ENCODE assay signal across 1 cellular context in genomic region chr5:173777149-173777548, GRCh38.
TF ChIP-seq lines count a peak whose summit lies in the region.

No MANE protein-coding gene starts in this region.

TF ChIP-seq in liver, 16 proteins besides CTCF, POLR2A, EP300 and RAD21:
- no peak for TF ChIP-seq REST (IDR thresholded peaks at IDR 0.05)
- TF ChIP-seq HNF4A (conservative IDR thresholded peaks at IDR 0.05): peak in 1 of 2 donors; percentile 24
- TF ChIP-seq EGR1 (IDR thresholded peaks at IDR 0.05; ENCODE audit: low read depth in 2 of 2): no peak
- no peak for TF ChIP-seq SP1 (IDR thresholded peaks at IDR 0.05)
- TF ChIP-seq FOXA2 (IDR thresholded peaks at IDR 0.05): no peak
- no peak for TF ChIP-seq NR2F2 (IDR thresholded peaks at IDR 0.05)
- no peak for TF ChIP-seq ZBTB33 (IDR thresholded peaks at IDR 0.05)
- no peak for TF ChIP-seq TAF1 (conservative IDR thresholded peaks at IDR 0.05)
- TF ChIP-seq RXRA (IDR thresholded peaks at IDR 0.05): peak in 1 of 2 donors; percentile 6
- no peak for TF ChIP-seq HNF4G (IDR thresholded peaks at IDR 0.05)
- no peak for TF ChIP-seq ATF3 (IDR thresholded peaks at IDR 0.05)
- no peak for TF ChIP-seq YY1 (IDR thresholded peaks at IDR 0.05)
- no peak for TF ChIP-seq FOXA1 (IDR thresholded peaks at IDR 0.05)
- TF ChIP-seq MAX (IDR thresholded peaks at IDR 0.05): peak; percentile 10
- no peak for TF ChIP-seq GABPA (IDR thresholded peaks at IDR 0.05 in 1 of 2, conservative IDR thresholded peaks at IDR 0.05 in 1 of 2)
- no peak for TF ChIP-seq JUND (IDR thresholded peaks at IDR 0.05)
